ENCODE assay signal across 1 cellular context in the genomic region with DNA sequence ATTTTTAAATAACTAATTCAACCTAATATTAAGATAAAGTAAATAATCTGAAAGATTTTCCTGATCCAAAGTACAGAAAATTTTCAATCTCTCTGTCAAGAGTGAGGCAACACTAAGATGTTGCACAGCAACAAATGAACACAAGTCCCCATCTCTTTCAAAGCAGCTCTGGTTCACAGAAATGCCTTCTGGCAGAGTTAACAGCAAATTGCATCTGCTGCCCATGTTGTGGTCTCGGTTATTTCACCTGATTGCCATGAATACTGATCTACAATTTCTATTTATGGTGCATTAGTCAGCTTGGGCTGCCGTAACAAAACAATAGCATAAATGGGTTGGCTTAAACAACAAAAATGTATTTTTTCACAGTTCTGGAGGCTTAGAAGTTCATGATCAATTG.
TF ChIP-seq lines count a peak whose summit lies in the region.

No MANE protein-coding gene starts in this region.

TF ChIP-seq in IMR-90, 13 proteins besides CTCF, POLR2A, EP300 and RAD21 (continued from another document):
- TF ChIP-seq, protein P1, sequence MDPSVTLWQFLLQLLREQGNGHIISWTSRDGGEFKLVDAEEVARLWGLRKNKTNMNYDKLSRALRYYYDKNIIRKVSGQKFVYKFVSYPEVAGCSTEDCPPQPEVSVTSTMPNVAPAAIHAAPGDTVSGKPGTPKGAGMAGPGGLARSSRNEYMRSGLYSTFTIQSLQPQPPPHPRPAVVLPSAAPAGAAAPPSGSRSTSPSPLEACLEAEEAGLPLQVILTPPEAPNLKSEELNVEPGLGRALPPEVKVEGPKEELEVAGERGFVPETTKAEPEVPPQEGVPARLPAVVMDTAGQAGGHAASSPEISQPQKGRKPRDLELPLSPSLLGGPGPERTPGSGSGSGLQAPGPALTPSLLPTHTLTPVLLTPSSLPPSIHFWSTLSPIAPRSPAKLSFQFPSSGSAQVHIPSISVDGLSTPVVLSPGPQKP (IDR thresholded peaks at IDR 0.05; ENCODE audit: borderline replicate concordance, low read depth, low read length), result no peak
- TF ChIP-seq RFX5 (IDR thresholded peaks at IDR 0.05; ENCODE audit: low read depth, low read length) (no peak), MAFK (IDR thresholded peaks at IDR 0.05; ENCODE audit: low read depth, low read length) (no peak), MAZ (IDR thresholded peaks at IDR 0.05; ENCODE audit: borderline replicate concordance, low read depth, low read length) (no peak), CHD1 (IDR thresholded peaks at IDR 0.05; ENCODE audit: low read depth, low read length) (no peak), MXI1 (IDR thresholded peaks at IDR 0.05; ENCODE audit: borderline replicate concordance, low read depth, low read length) (no peak)
TF ChIP-seq in IMR-90: peak in this region for 0.
